1 cellular context compared by ENCODE assay signal in the genomic region with DNA sequence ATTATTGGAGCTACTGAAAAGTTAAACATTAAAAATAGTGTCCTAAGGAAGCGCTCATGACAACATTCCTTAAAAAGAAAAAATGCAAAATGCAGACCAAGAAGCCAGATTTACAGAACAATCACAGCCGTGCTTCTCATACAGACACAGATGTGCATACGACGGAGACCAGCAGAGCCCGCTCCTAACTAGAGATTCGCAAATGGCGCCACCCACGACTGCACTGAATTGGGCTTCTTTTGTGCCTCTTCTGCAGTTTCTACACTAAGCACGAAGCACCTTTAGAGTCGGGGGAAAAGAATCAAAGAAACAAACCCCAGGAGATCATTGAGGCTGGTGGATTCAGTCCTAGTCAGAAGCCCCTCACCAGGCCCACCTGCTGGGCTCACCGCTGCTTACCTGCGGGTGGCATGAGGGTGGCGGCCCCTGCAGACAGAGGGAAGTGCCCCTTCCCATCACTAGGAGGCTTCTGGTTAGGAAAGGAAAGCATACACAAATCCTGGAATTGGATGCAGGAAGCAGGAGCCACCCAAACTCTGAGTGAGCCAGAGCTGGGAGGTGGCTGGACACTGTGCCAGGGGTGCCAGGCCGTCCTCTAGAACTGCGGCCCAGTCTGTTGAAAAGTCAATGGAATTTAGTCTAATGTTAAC.
TF ChIP-seq lines count a peak whose summit lies in the region.

No MANE protein-coding gene starts in this region.

TF ChIP-seq in GM23338, 12 proteins besides CTCF, POLR2A, EP300 and RAD21 (continued from another document):
- TF ChIP-seq, protein P1, sequence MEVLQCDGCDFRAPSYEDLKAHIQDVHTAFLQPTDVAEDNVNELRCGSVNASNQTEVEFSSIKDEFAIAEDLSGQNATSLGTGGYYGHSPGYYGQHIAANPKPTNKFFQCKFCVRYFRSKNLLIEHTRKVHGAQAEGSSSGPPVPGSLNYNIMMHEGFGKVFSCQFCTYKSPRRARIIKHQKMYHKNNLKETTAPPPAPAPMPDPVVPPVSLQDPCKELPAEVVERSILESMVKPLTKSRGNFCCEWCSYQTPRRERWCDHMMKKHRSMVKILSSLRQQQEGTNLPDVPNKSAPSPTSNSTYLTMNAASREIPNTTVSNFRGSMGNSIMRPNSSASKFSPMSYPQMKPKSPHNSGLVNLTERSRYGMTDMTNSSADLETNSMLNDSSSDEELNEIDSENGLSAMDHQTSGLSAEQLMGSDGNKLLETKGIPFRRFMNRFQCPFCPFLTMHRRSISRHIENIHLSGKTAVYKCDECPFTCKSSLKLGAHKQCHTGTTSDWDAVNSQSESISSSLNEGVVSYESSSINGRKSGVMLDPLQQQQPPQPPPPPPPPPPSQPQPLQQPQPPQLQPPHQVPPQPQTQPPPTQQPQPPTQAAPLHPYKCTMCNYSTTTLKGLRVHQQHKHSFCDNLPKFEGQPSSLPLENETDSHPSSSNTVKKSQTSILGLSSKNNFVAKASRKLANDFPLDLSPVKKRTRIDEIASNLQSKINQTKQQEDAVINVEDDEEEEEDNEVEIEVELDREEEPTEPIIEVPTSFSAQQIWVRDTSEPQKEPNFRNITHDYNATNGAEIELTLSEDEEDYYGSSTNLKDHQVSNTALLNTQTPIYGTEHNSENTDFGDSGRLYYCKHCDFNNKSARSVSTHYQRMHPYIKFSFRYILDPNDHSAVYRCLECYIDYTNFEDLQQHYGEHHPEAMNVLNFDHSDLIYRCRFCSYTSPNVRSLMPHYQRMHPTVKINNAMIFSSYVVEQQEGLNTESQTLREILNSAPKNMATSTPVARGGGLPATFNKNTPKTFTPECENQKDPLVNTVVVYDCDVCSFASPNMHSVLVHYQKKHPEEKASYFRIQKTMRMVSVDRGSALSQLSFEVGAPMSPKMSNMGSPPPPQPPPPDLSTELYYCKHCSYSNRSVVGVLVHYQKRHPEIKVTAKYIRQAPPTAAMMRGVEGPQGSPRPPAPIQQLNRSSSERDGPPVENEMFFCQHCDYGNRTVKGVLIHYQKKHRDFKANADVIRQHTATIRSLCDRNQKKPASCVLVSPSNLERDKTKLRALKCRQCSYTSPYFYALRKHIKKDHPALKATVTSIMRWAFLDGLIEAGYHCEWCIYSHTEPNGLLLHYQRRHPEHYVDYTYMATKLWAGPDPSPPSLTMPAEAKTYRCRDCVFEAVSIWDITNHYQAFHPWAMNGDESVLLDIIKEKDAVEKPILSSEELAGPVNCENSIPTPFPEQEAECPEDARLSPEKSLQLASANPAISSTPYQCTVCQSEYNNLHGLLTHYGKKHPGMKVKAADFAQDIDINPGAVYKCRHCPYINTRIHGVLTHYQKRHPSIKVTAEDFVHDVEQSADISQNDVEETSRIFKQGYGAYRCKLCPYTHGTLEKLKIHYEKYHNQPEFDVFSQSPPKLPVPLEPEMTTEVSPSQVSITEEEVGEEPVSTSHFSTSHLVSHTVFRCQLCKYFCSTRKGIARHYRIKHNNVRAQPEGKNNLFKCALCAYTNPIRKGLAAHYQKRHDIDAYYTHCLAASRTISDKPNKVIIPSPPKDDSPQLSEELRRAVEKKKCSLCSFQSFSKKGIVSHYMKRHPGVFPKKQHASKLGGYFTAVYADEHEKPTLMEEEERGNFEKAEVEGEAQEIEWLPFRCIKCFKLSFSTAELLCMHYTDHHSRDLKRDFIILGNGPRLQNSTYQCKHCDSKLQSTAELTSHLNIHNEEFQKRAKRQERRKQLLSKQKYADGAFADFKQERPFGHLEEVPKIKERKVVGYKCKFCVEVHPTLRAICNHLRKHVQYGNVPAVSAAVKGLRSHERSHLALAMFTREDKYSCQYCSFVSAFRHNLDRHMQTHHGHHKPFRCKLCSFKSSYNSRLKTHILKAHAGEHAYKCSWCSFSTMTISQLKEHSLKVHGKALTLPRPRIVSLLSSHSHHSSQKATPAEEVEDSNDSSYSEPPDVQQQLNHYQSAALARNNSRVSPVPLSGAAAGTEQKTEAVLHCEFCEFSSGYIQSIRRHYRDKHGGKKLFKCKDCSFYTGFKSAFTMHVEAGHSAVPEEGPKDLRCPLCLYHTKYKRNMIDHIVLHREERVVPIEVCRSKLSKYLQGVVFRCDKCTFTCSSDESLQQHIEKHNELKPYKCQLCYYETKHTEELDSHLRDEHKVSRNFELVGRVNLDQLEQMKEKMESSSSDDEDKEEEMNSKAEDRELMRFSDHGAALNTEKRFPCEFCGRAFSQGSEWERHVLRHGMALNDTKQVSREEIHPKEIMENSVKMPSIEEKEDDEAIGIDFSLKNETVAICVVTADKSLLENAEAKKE (CRISPR knock-in tag; IDR thresholded peaks at IDR 0.05): no peak
- no peak for TF ChIP-seq CREB1 (CRISPR knock-in tag; IDR thresholded peaks at IDR 0.05; ENCODE audit: low read depth)
- TF ChIP-seq EZH2phosphoT487 (IDR thresholded peaks at IDR 0.05; ENCODE audit: unreplicated experiment): no peak
- no peak for TF ChIP-seq NANOG (IDR thresholded peaks at IDR 0.05; ENCODE audit: borderline replicate concordance)
- TF ChIP-seq, protein P2, sequence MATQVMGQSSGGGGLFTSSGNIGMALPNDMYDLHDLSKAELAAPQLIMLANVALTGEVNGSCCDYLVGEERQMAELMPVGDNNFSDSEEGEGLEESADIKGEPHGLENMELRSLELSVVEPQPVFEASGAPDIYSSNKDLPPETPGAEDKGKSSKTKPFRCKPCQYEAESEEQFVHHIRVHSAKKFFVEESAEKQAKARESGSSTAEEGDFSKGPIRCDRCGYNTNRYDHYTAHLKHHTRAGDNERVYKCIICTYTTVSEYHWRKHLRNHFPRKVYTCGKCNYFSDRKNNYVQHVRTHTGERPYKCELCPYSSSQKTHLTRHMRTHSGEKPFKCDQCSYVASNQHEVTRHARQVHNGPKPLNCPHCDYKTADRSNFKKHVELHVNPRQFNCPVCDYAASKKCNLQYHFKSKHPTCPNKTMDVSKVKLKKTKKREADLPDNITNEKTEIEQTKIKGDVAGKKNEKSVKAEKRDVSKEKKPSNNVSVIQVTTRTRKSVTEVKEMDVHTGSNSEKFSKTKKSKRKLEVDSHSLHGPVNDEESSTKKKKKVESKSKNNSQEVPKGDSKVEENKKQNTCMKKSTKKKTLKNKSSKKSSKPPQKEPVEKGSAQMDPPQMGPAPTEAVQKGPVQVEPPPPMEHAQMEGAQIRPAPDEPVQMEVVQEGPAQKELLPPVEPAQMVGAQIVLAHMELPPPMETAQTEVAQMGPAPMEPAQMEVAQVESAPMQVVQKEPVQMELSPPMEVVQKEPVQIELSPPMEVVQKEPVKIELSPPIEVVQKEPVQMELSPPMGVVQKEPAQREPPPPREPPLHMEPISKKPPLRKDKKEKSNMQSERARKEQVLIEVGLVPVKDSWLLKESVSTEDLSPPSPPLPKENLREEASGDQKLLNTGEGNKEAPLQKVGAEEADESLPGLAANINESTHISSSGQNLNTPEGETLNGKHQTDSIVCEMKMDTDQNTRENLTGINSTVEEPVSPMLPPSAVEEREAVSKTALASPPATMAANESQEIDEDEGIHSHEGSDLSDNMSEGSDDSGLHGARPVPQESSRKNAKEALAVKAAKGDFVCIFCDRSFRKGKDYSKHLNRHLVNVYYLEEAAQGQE (IDR thresholded peaks at IDR 0.05; ENCODE audit: unreplicated experiment): no peak
- TF ChIP-seq ZNF114 (CRISPR knock-in tag; IDR thresholded peaks at IDR 0.05): no peak
- TF ChIP-seq EZH2 (IDR thresholded peaks at IDR 0.05; ENCODE audit: low read depth, unreplicated experiment): no peak
- no peak for TF ChIP-seq JUNB (IDR thresholded peaks at IDR 0.05; ENCODE audit: unreplicated experiment)
- no peak for TF ChIP-seq ZNF331 (CRISPR knock-in tag; IDR thresholded peaks at IDR 0.05; ENCODE audit: low read depth)
- TF ChIP-seq STAT1 (IDR thresholded peaks at IDR 0.05; ENCODE audit: unreplicated experiment): no peak
